ENCODE assay signal across 8 cellular contexts in genomic region chr2:240998706-240999000, GRCh38. TPM values are rescaled to one million over a fixed set of nuclear protein-coding genes. Genes with fewer than 3 reads are reported as not detected.
DNase-seq lines count a peak whose midpoint lies in the region; ATAC-seq and TF ChIP-seq lines count a peak whose summit lies in the region.

No MANE protein-coding gene starts in this region.

- H3K9me3 ChIP-seq in CD4-positive, alpha-beta T cell (ENCODE audit: control insufficient read depth, low read length): peaks cover 2% of the 10 kb centered on the region
- H3K9me3 ChIP-seq in NT2/D1 (ENCODE audit: insufficient read depth, low read length): peaks cover 7% of the 10 kb centered on the region
- peaks cover 0 to 6% (median 6%) of the 10 kb centered on the region in 3 donors for H3K9me3 ChIP-seq in esophagus squamous epithelium

- H3K4me1 Mint-ChIP-seq in CD4-positive, alpha-beta T cell (ENCODE audit: low read depth): peaks cover 18% of the 10 kb centered on the region

- H3K36me3 Mint-ChIP-seq in CD4-positive, alpha-beta T cell (ENCODE audit: low read depth): peaks cover 12% of the 10 kb centered on the region

- TF ChIP-seq CTCF in CD4-positive, alpha-beta T cell (IDR thresholded peaks at IDR 0.05): no peak
- no peak for TF ChIP-seq CTCF in esophagus squamous epithelium (IDR thresholded peaks at IDR 0.05)
- TF ChIP-seq CTCF in retinal pigment epithelial cell (conservative IDR thresholded peaks at IDR 0.05; ENCODE audit: low read depth, low read length): no peak
- no peak for TF ChIP-seq CTCF in GM13976 (IDR thresholded peaks at IDR 0.05; ENCODE audit: borderline replicate concordance, control extremely low read depth, extremely low read depth, insufficient read depth, missing control alignments)

- H3K27me3 Mint-ChIP-seq in CD4-positive, alpha-beta T cell: peaks cover 34% of the 10 kb centered on the region

- no peak overlapping the region for H3K27ac ChIP-seq in CD4-positive, alpha-beta T cell (ENCODE audit: low read depth, low read length)
- peak overlapping the region in 3 of 4 donors; percentile 80 to 91 (median 89) for H3K27ac ChIP-seq in esophagus squamous epithelium

- peak; percentile 19 for ATAC-seq in CD4-positive, alpha-beta T cell (ENCODE audit: poor library complexity)
- ATAC-seq in left lobe of liver: no peak

- H3K27ac Mint-ChIP-seq in CD4-positive, alpha-beta T cell: no peak overlapping the region

- H3K27me3 ChIP-seq in CD4-positive, alpha-beta T cell (ENCODE audit: control insufficient read depth, insufficient read depth, low read length): no peaks in the 10 kb centered on the region
- H3K27me3 ChIP-seq in NT2/D1 (ENCODE audit: insufficient read depth, insufficient read length) (peaks cover 40% of the 10 kb centered on the region), esophagus squamous epithelium (peaks cover 0 to 23% (median 0%) of the 10 kb centered on the region in 4 donors)

- peak overlapping the region; percentile 83 for H3K9ac ChIP-seq in NT2/D1 (ENCODE audit: insufficient read length, low read depth)

- intact Hi-C loops in CD4-positive, alpha-beta T cell (cut with DNase I, micrococcal nuclease): loop anchor here in 1 of 2 experiments (10.0 kb wide), 1 partner anchor 46 kb away; no protein-coding TSS in a partner anchor
- intact Hi-C loops in esophagus squamous epithelium (cut with DNase I): no loop called here

- CTCF ChIA-PET in CD4-positive, alpha-beta T cell (lab: Charles Lee): no interaction called here

- peak in 1 of 10 experiments; percentile 20 for DNase-seq in CD4-positive, alpha-beta T cell
- no peak for DNase-seq in NT2/D1 (ENCODE audit: low read depth, low spot score)
- no peak for DNase-seq in esophagus squamous epithelium (lab: John Stamatoyannopoulos, UW)
- DNase-seq in retinal pigment epithelial cell (ENCODE audit: low read depth): no peak
- DNase-seq in NCI-H1417 (lab: John Stamatoyannopoulos, UW): no peak
- no peak for DNase-seq in GM13976 (ENCODE audit: low spot score)
- DNase-seq in dermis blood vessel endothelial cell: no peak
- no peak for DNase-seq in left lobe of liver (ENCODE audit: low spot score)

- TF ChIP-seq POLR2A in esophagus squamous epithelium (IDR thresholded peaks at IDR 0.05): no peak

- H3K4me1 ChIP-seq in NT2/D1 (ENCODE audit: insufficient read depth, insufficient read length): peaks cover 24% of the 10 kb centered on the region
- H3K4me1 ChIP-seq in esophagus squamous epithelium: peaks cover 12 to 77% (median 34%) of the 10 kb centered on the region in 3 donors

- no peaks in the 10 kb centered on the region for H3K9me3 Mint-ChIP-seq in CD4-positive, alpha-beta T cell

- no CpG with 5 or more reads among the region's 52 CpGs for WGBS in esophagus squamous epithelium, 2 donors

- in situ Hi-C loops in GM13976 (cut with MboI; ENCODE audit: low sequenced_read_pairs, unreplicated experiment): no loop called here

- H3K36me3 ChIP-seq in NT2/D1 (ENCODE audit: insufficient read depth, insufficient read length, low read length) (no peaks in the 10 kb centered on the region), esophagus squamous epithelium (peaks cover 0 to 8% (median 0%) of the 10 kb centered on the region in 3 donors)

- POLR2A ChIA-PET in CD4-positive, alpha-beta T cell (lab: Charles Lee): no interaction called here

- H3K4me3 Mint-ChIP-seq in CD4-positive, alpha-beta T cell: no peak overlapping the region

- H3K4me3 ChIP-seq in NT2/D1 (ENCODE audit: insufficient read length, low read depth): peak overlapping the region; percentile 64
- peak overlapping the region; percentile 58 to 88 (median 66) for H3K4me3 ChIP-seq in esophagus squamous epithelium
- H3K4me3 ChIP-seq in retinal pigment epithelial cell (ENCODE audit: low read length): peak overlapping the region; percentile 15

RNA-seq across cellular contexts. Expression of gene SNED1, which starts 0.2 kb away (rescaled TPM):
- 10 to 100 TPM; 42.0 to 42.7 TPM for total RNA-seq in CD4-positive, alpha-beta T cell
- 10 to 100 TPM in 1 of 4 donors, 1 to 10 TPM in 3; 3.3 to 13.9 (median 4.8) TPM for total RNA-seq in esophagus squamous epithelium
- total RNA-seq in dermis blood vessel endothelial cell: 23.4 and 25.2 TPM in 2 replicates
- 34.9 TPM for total RNA-seq in left lobe of liver

Comparison
In these comparisons a context has a peak if more than half of its experiments do, and no peak if none do; other contexts are left out.
1. H3K4me3 ChIP-seq: peak in every context shown above with its lines; median percentile 66 in esophagus squamous epithelium; 64 in NT2/D1; 15 in retinal pigment epithelial cell.